In genomic region chr10:79304479-79305087, GRCh38 we compare ENCODE assay signal across 33 cellular contexts. TPM values are rescaled to one million over a fixed set of nuclear protein-coding genes. Genes with fewer than 3 reads are reported as not detected.
DNase-seq lines count a peak whose midpoint lies in the region; ATAC-seq, FAIRE-seq and TF ChIP-seq lines count a peak whose summit lies in the region.
"Had no signal": no experiment of that assay in that cellular context is flagged by ENCODE, and none has a peak within 500 bp of the region (broad histone marks: within the 10 kb centered on the region; RNA-seq: fewer than 3 reads in every experiment).

No MANE protein-coding gene starts in this region.

- no peaks in the 10 kb centered on the region for H3K9me3 ChIP-seq in K562 (replicated peaks; ENCODE audit: control insufficient read depth, insufficient read depth, low read depth, low read length)
- H3K9me3 ChIP-seq in neuronal stem cell (replicated peaks in 1 of 2; ENCODE audit: control insufficient read depth in 2 of 2, insufficient read depth in 1 of 2, low read depth in 1 of 2, low read length in 2 of 2) = no peaks in the 10 kb centered on the region
- H3K9me3 ChIP-seq: ascending aorta, colonic mucosa, transverse colon had no signal

- H3K9me3 Mint-ChIP-seq in activated CD4-positive, alpha-beta T cell treated with anti-CD3 and anti-CD28 coated beads, Interleukin-2, amount 10 ng/mL, durations not matched to agents 24 days and 14 days = no peaks in the 10 kb centered on the region
- H3K9me3 Mint-ChIP-seq: CD4-positive, alpha-beta T cell had no signal

- peaks cover 88% of the 10 kb centered on the region; the same call in 2 of the 3 replicates for H3K36me3 ChIP-seq in K562 (ENCODE audit: control insufficient read depth, insufficient read depth, low read length)
- peaks cover 87 to 97% of the 10 kb centered on the region in 2 donors for H3K36me3 ChIP-seq in neuronal stem cell (replicated peaks in 1 of 2; ENCODE audit: control insufficient read depth in 2 of 2, insufficient read depth in 2 of 2, low read length in 2 of 2)

- H3K79me1 ChIP-seq in neuronal stem cell (ENCODE audit: low read depth, low read length) = peaks cover 2% of the 10 kb centered on the region

- TF ChIP-seq RAD21 in K562 (CRISPR knock-in tag; conservative IDR thresholded peaks at IDR 0.05 in 1 of 2, IDR thresholded peaks at IDR 0.05 in 1 of 2) = no peak

- no peak overlapping the region for H4K91ac ChIP-seq in neuronal stem cell (ENCODE audit: low read depth, low read length, poor library complexity)

- no peak overlapping the region for H3K9ac ChIP-seq in K562 (ENCODE audit: insufficient read depth in 1 of 2, low read depth in 2 of 2, low read length in 2 of 2)
- no peak overlapping the region for H3K9ac ChIP-seq in neuronal stem cell (ENCODE audit: low read depth, low read length, poor library complexity)

- no peak overlapping the region for H3K18ac ChIP-seq in neuronal stem cell (ENCODE audit: low read length)

- 59% methylated on average over 6 of the region's 6 CpGs for WGBS in K562 (ENCODE audit: insufficient coverage, low coverage, missing lambda C conversion rate)
- no CpG with 5 or more reads among the region's 6 CpGs for WGBS in neuronal stem cell (ENCODE audit: extremely low coverage in 2 of 2, insufficient read length in 2 of 2, insufficient replicate concordance in 1 of 2), 2 donors

- H3K27me3 Mint-ChIP-seq in activated CD4-positive, alpha-beta T cell treated with anti-CD3 and anti-CD28 coated beads, Interleukin-2, amount 10 ng/mL, durations not matched to agents 24 days and 14 days = no peaks in the 10 kb centered on the region
- H3K27me3 Mint-ChIP-seq: CD4-positive, alpha-beta T cell; progenitor cell of endocrine pancreas had no signal

- TF ChIP-seq CTCF in K562 (IDR thresholded peaks at IDR 0.05 in 2 of 3, conservative IDR thresholded peaks at IDR 0.05 in 1 of 3; ENCODE audit: insufficient read depth in 2 of 3, low read depth in 1 of 3, low read length in 3 of 3) = no peak

- H3K14ac ChIP-seq in neuronal stem cell (ENCODE audit: low read length) = no peak overlapping the region

- H2AFZ ChIP-seq in K562 (ENCODE audit: low read depth, low read length) = no peak overlapping the region
- no peak overlapping the region for H2AFZ ChIP-seq in neuronal stem cell (ENCODE audit: low read length)

- H2BK15ac ChIP-seq in neuronal stem cell (ENCODE audit: low read length) = no peak overlapping the region

- H3K27ac Mint-ChIP-seq in activated CD4-positive, alpha-beta T cell treated with anti-CD3 and anti-CD28 coated beads, Interleukin-2, amount 10 ng/mL, durations not matched to agents 24 days and 14 days = peak overlapping the region; percentile 38
- H3K27ac Mint-ChIP-seq: CD4-positive, alpha-beta T cell; progenitor cell of endocrine pancreas had no signal

- in situ Hi-C loops in K562 (cut with MboI) (no loop called here), G401 (cut with HindIII; ENCODE audit: low sequenced_read_pairs) (no loop called here)

- no peaks in the 10 kb centered on the region for H3K9me1 ChIP-seq in K562 (ENCODE audit: control insufficient read depth, insufficient read depth, low read length)

- no peaks in the 10 kb centered on the region for H3K79me2 ChIP-seq in K562 (ENCODE audit: control insufficient read depth, insufficient read depth, low read length)

- no peak overlapping the region for H3K4me3 ChIP-seq in K562
- H3K4me3 ChIP-seq in neuronal stem cell (ENCODE audit: low read length in 2 of 2) = no peak overlapping the region
- H3K4me3 ChIP-seq: ascending aorta, colonic mucosa, SK-N-MC, transverse colon had no signal

- no peak for DNase-seq in activated CD4-positive, alpha-beta T cell treated with anti-CD3 and anti-CD28 coated beads, Interleukin-2, amount 10 ng/mL, durations not matched to agents 24 days and 14 days
- no peak for DNase-seq in activated CD4-positive, alpha-beta T cell treated with anti-CD3 and anti-CD28 coated beads for 48 hours
- DNase-seq in ELR (ENCODE audit: low read depth) = peak; percentile 49
- no peak for DNase-seq in K562 (ENCODE audit: extremely low read depth in 1 of 4, low spot score in 3 of 4)
- no peak for DNase-seq in neuronal stem cell (ENCODE audit: low spot score)
- DNase-seq in left lobe of liver (ENCODE audit: low spot score) = no peak
- DNase-seq in G401 (ENCODE audit: low spot score) = no peak
- DNase-seq in SIG-M5 treated with dmso at 0.1 percent for 504 hours (lab: John Stamatoyannopoulos, UW; ENCODE audit: unreplicated experiment) = no peak
- DNase-seq: activated CD4-positive, CD25-positive, alpha-beta regulatory T cell treated with anti-CD3 and anti-CD28 coated beads, Interleukin-2, amount 50 U/mL, for 72 hours; activated CD8-positive, alpha-beta memory T cell treated with anti-CD3 and anti-CD28 coated beads for 24 hours; activated gamma-delta T cell; activated T-cell treated with anti-CD3 and anti-CD28 coated beads, Interleukin-2, amount 50 U/mL, for 1 hour; CD4-positive, alpha-beta T cell; colonic mucosa; effector CD4-positive, alpha-beta T cell; erythroblast; GOT3; head of caudate nucleus; KG1; NCI-H1092 treated with DMSO at 0.1 percent for 48 hours; NCI-H187; NCI-H2171; NCI-H510A; stimulated activated CD4-positive, alpha-beta T cell treated with anti-CD3 and anti-CD28 coated beads, Interleukin-12 subunit alpha, Interleukin-12 subunit beta, amount 100 ng/mL, for 4 hours; stimulated activated CD4-positive, alpha-beta T cell treated with anti-CD3 and anti-CD28 coated beads, Interleukin-2, amount 100 ng/mL, for 48 hours; transverse colon had no signal

- CTCF ChIA-PET in K562 (lab: Yijun Ruan, JAX; ENCODE audit: low intra/inter-chr PET ratio) = no interaction called here

- FAIRE-seq in K562 (lab: Jason Lieb, UNC) = no peak
- FAIRE-seq: A204.1, HTR-8/SVneo, islet of Langerhans had no signal

- H3K4me2 ChIP-seq in K562 (ENCODE audit: insufficient read depth, low read length) (no peak overlapping the region), neuronal stem cell (ENCODE audit: insufficient read depth, low read length, poor library complexity, severe bottlenecking) (no peak overlapping the region)

- TF ChIP-seq EP300 in K562 (IDR thresholded peaks at IDR 0.05; ENCODE audit: low read length) = no peak

- H4K8ac ChIP-seq in neuronal stem cell (ENCODE audit: low read depth, low read length) = no peak overlapping the region

- no peak overlapping the region for H2BK12ac ChIP-seq in neuronal stem cell (ENCODE audit: low read length)

- no peak overlapping the region for H2AK5ac ChIP-seq in neuronal stem cell (ENCODE audit: low read depth, low read length)

- peak overlapping the region; percentile 48 for H3K23ac ChIP-seq in neuronal stem cell (ENCODE audit: low read depth, low read length, poor library complexity)

- no peak overlapping the region for H3K27ac ChIP-seq in K562 (ENCODE audit: extremely low read depth, low read depth, low read length)
- H3K27ac ChIP-seq in neuronal stem cell (replicated peaks; ENCODE audit: low read length) = no peak overlapping the region
- H3K27ac ChIP-seq: ascending aorta, colonic mucosa, SK-N-MC, transverse colon had no signal

- ATAC-seq in K562 (no peak), left lobe of liver (no peak)
- ATAC-seq: sciatic nerve had no signal

- no TSS peak for BruUV-seq in K562 (replicated peaks; lab: Mats Ljungman, UMichigan)

- TF ChIP-seq POLR2A in K562 (conservative IDR thresholded peaks at IDR 0.05) = no peak

- H2BK120ac ChIP-seq in neuronal stem cell (ENCODE audit: low read depth, low read length) = no peak overlapping the region

- H3K4me1 ChIP-seq in K562 (replicated peaks in 1 of 2; ENCODE audit: control insufficient read depth in 2 of 2, insufficient read depth in 2 of 2, low read length in 2 of 2) = peaks cover 0 to 14% of the 10 kb centered on the region in 2 experiments; a peak in 1 of 5 replicates
- no peaks in the 10 kb centered on the region for H3K4me1 ChIP-seq in neuronal stem cell (ENCODE audit: control insufficient read depth in 2 of 2, insufficient read depth in 1 of 2, low read depth in 1 of 2, low read length in 2 of 2)
- H3K4me1 ChIP-seq: colonic mucosa, transverse colon had no signal

- POLR2A ChIA-PET in K562 (lab: Yijun Ruan, JAX) = interaction anchor here (1.0 to 1.7 kb wide), 2 partner anchors 12 to 13 kb away, joined by 4 read pairs; no protein-coding TSS in a partner anchor

- H3K4ac ChIP-seq in neuronal stem cell (ENCODE audit: low read length) = no peak overlapping the region

- intact Hi-C loops in activated CD4-positive, alpha-beta T cell treated with anti-CD3 and anti-CD28 coated beads, Interleukin-2, amount 10 ng/mL, durations not matched to agents 24 days and 14 days (cut with micrococcal nuclease) = no loop called here
- intact Hi-C loops in K562 (cut with micrococcal nuclease) = no loop called here

- H3K27me3 ChIP-seq in K562 (ENCODE audit: control insufficient read depth in 2 of 2, insufficient read depth in 2 of 2, low read length in 2 of 2) = no peaks in the 10 kb centered on the region
- no peaks in the 10 kb centered on the region for H3K27me3 ChIP-seq in neuronal stem cell (ENCODE audit: control insufficient read depth in 3 of 3, insufficient read depth in 3 of 3, low read depth in 1 of 3, low read length in 3 of 3)
- H3K27me3 ChIP-seq: ascending aorta, colonic mucosa, transverse colon had no signal

- H3K4me3 Mint-ChIP-seq in activated CD4-positive, alpha-beta T cell treated with anti-CD3 and anti-CD28 coated beads, Interleukin-2, amount 10 ng/mL, durations not matched to agents 24 days and 14 days = no peak overlapping the region
- H3K4me3 Mint-ChIP-seq: CD4-positive, alpha-beta T cell had no signal

- H3K36me3 Mint-ChIP-seq in activated CD4-positive, alpha-beta T cell treated with anti-CD3 and anti-CD28 coated beads, Interleukin-2, amount 10 ng/mL, durations not matched to agents 24 days and 14 days (ENCODE audit: low read depth) = peaks cover 56% of the 10 kb centered on the region

- no peaks in the 10 kb centered on the region for H4K20me1 ChIP-seq in K562 (replicated peaks; ENCODE audit: control insufficient read depth, insufficient read depth, low read length)

- H3K4me1 Mint-ChIP-seq in activated CD4-positive, alpha-beta T cell treated with anti-CD3 and anti-CD28 coated beads, Interleukin-2, amount 10 ng/mL, durations not matched to agents 24 days and 14 days = peaks cover 3% of the 10 kb centered on the region

- H2BK5ac ChIP-seq in neuronal stem cell (ENCODE audit: low read length) = no peak overlapping the region

RNA-seq across cellular contexts. Expression of gene PPIF, which starts 42.7 kb away (rescaled TPM):
- total RNA-seq in activated CD4-positive, alpha-beta T cell treated with anti-CD3 and anti-CD28 coated beads, Interleukin-2, amount 10 ng/mL, durations not matched to agents 24 days and 14 days = 157 and 161 TPM in 2 replicates
- total RNA-seq in K562 (2011; cell fraction: chromatin; rRNA removed; ENCODE audit: low replicate concordance) = 96.3 and 215 TPM in 2 replicates
- total RNA-seq in K562 (2011; cell fraction: nucleolus; rRNA removed) = 144 and 155 TPM in 2 replicates
- total RNA-seq in K562 (2011; cell fraction: nucleoplasm; rRNA removed) = 118 and 119 TPM in 2 replicates
- 53.4 and 69.8 TPM in 2 replicates for total RNA-seq in K562 (2014; rRNA removed)
- 97.7 and 108 TPM in 2 replicates for total RNA-seq in K562 (2014; rRNA removed; fragmentation: Illumina TruSeq; extraction: Trizol)
- 117 and 119 TPM in 2 replicates for total RNA-seq in K562 (2015; rRNA removed; fragmentation: Illumina TruSeq; extraction: Trizol)
- total RNA-seq in K562 (2021) = 235 and 239 TPM in 2 replicates
- polyA plus RNA-seq in K562 (2011; rRNA removed) = 148 and 175 TPM in 2 replicates
- 202 and 255 TPM in 2 replicates for polyA plus RNA-seq in K562 (2011; cell fraction: cytosol; rRNA removed)
- 198 and 337 TPM in 2 replicates for polyA plus RNA-seq in K562 (2011; cell fraction: nucleus; rRNA removed)
- 180 and 222 TPM in 2 replicates for polyA plus RNA-seq in K562 (2012)
- 250 and 287 TPM in 2 replicates for polyA plus RNA-seq in K562 (2014; fragmentation: Illumina TruSeq; extraction: Trizol)
- polyA plus RNA-seq in K562 (2014; fragmentation: Nextera tagmentation; extraction: Ambion mirVana) = 10 to 100 TPM; 40.9 to 51.1 TPM
- polyA plus RNA-seq in K562 (2014; rRNA removed) = 154 and 168 TPM in 2 replicates
- 91.8 and 131 TPM in 2 replicates for polyA minus RNA-seq in K562 (2011; rRNA and poly(A)+ RNA removed)
- 98.9 and 104 TPM in 2 replicates for polyA minus RNA-seq in K562 (2011; cell fraction: cytosol; rRNA and poly(A)+ RNA removed)
- 116 and 136 TPM in 2 replicates for polyA minus RNA-seq in K562 (2011; cell fraction: nucleus; rRNA and poly(A)+ RNA removed)
- 42.1 TPM for polyA plus RNA-seq in neuronal stem cell (2013, experiment 1 of 2)
- 42.3 TPM for polyA plus RNA-seq in neuronal stem cell (2013, experiment 2 of 2)
- total RNA-seq in left lobe of liver = 93.4 TPM
- total RNA-seq in G401 (2014; rRNA removed; shearing (Covaris generic)) = 58.4 and 66.1 TPM in 2 replicates
